In the genomic region with DNA sequence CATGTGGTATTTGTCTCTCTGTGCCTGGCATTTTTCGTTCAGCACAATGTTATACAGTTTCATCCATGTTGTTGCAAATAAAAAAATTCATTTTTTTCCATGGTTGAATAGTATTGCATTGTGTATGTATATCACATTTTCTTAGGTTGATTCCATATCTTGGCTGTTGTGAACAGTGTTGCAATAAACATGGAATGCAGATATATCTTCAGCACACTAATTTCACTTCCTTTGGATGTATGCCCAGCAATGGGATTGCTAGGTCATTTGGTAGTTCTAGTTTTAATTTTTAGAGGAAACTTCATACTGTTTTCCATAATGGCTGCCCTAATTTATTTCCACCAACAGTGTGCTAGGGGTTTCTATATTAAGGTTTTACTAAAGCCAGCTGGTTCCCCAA, we compare ENCODE assay signal across 36 cellular contexts. TPM values are rescaled to one million over a fixed set of nuclear protein-coding genes. Genes with fewer than 3 reads are reported as not detected.
"Had no signal": no experiment of that assay in that cellular context is flagged by ENCODE, and none has a peak within 500 bp of the region (broad histone marks: within the 10 kb centered on the region; RNA-seq: fewer than 3 reads in every experiment).

No MANE protein-coding gene starts in this region.

- DNase-seq: activated CD4-positive, alpha-beta memory T cell treated with anti-CD3 and anti-CD28 coated beads for 36 hours; activated CD4-positive, alpha-beta T cell treated with anti-CD3 and anti-CD28 coated beads, Interleukin-2, amount 10 ng/mL, durations not matched to agents 24 days and 14 days; activated CD4-positive, CD25-positive, alpha-beta regulatory T cell treated with anti-CD3 and anti-CD28 coated beads, Interleukin-2, amount 50 U/mL, for 72 hours; activated CD8-positive, alpha-beta memory T cell treated with anti-CD3 and anti-CD28 coated beads, Interleukin-2, amount 50 U/mL, for 4 hours; activated effector memory CD4-positive, alpha-beta T cell treated with anti-CD3 and anti-CD28 coated beads, Interleukin-2, amount 50 U/mL, for 16 hours; activated naive CD4-positive, alpha-beta T cell treated with anti-CD3 and anti-CD28 coated beads for 36 hours; activated naive CD8-positive, alpha-beta T cell treated with anti-CD3 and anti-CD28 coated beads for 36 hours; activated T-cell treated with anti-CD3 and anti-CD28 coated beads, Interleukin-2, amount 50 U/mL, for 1 hour; amniotic stem cell; brain microvascular endothelial cell; caudate nucleus; gastrocnemius medialis; glutamatergic neuron; kidney; left colon; natural killer cell; occipital lobe; right cardiac atrium; stimulated activated CD4-positive, alpha-beta T cell treated with anti-CD3 and anti-CD28 coated beads, Interleukin-2, amount 100 ng/mL, for 48 hours; stimulated activated naive CD8-positive, alpha-beta T cell treated with anti-CD3 and anti-CD28 coated beads, Interleukin-15, Interleukin-2, amounts not matched to agents 100 U/mL and 50 U/mL, for 24 hours; T-helper 17 cell; T1000; testis; transverse colon; WERI-Rb-1 had no signal

- H3K9me3 Mint-ChIP-seq: activated CD4-positive, alpha-beta T cell treated with anti-CD3 and anti-CD28 coated beads, Interleukin-2, amount 10 ng/mL, durations not matched to agents 24 days and 14 days; activated naive CD4-positive, alpha-beta T cell treated with anti-CD3 and anti-CD28 coated beads for 36 hours; activated naive CD8-positive, alpha-beta T cell treated with anti-CD3 and anti-CD28 coated beads for 36 hours; neural progenitor cell had no signal

- H3K4me3 Mint-ChIP-seq: activated CD4-positive, alpha-beta memory T cell treated with anti-CD3 and anti-CD28 coated beads for 36 hours; activated CD4-positive, alpha-beta T cell treated with anti-CD3 and anti-CD28 coated beads, Interleukin-2, amount 10 ng/mL, durations not matched to agents 24 days and 14 days; activated naive CD4-positive, alpha-beta T cell treated with anti-CD3 and anti-CD28 coated beads for 36 hours; activated naive CD8-positive, alpha-beta T cell treated with anti-CD3 and anti-CD28 coated beads for 36 hours; activated T-helper 1 cell treated with anti-CD3 and anti-CD28 coated beads, Interleukin-12 subunit alpha, Interleukin-12 subunit beta, Interleukin-2, Interleukin-4 antibody, amounts not matched to agents 30 ng/mL and 10 ng/mL and 1 ng/mL, durations not matched to agents 14 hours and 24 hours and 36 hours; memory B cell; natural killer cell; neural progenitor cell; T-helper 17 cell had no signal

- FAIRE-seq: astrocyte, kidney had no signal

- H3K36me3 ChIP-seq: brain microvascular endothelial cell, esophagus muscularis mucosa, gastrocnemius medialis, neural progenitor cell, transverse colon, WERI-Rb-1 had no signal

- H3K4me1 ChIP-seq: esophagus muscularis mucosa, gastrocnemius medialis, neural progenitor cell, testis, transverse colon had no signal

- H3K27ac ChIP-seq: brain microvascular endothelial cell, esophagus muscularis mucosa, gastrocnemius medialis, neural progenitor cell, testis, transverse colon, WERI-Rb-1 had no signal

- H3K27ac Mint-ChIP-seq: activated CD4-positive, alpha-beta memory T cell treated with anti-CD3 and anti-CD28 coated beads for 36 hours; activated CD4-positive, alpha-beta T cell treated with anti-CD3 and anti-CD28 coated beads, Interleukin-2, amount 10 ng/mL, durations not matched to agents 24 days and 14 days; activated naive CD4-positive, alpha-beta T cell treated with anti-CD3 and anti-CD28 coated beads for 36 hours; activated naive CD8-positive, alpha-beta T cell treated with anti-CD3 and anti-CD28 coated beads for 36 hours; activated T-helper 1 cell treated with anti-CD3 and anti-CD28 coated beads, Interleukin-12 subunit alpha, Interleukin-12 subunit beta, Interleukin-2, Interleukin-4 antibody, amounts not matched to agents 30 ng/mL and 10 ng/mL and 1 ng/mL, durations not matched to agents 14 hours and 24 hours and 36 hours; memory B cell; natural killer cell; neural progenitor cell; T-helper 17 cell had no signal

- H3K4me2 ChIP-seq: neural progenitor cell had no signal

- H3K4me3 ChIP-seq: esophagus muscularis mucosa, gastrocnemius medialis, neural progenitor cell, testis, transverse colon had no signal

- H2AFZ ChIP-seq: neural progenitor cell had no signal

- ATAC-seq: gastrocnemius medialis; left colon; natural killer cell; right cardiac atrium; stimulated activated naive CD8-positive, alpha-beta T cell treated with anti-CD3 and anti-CD28 coated beads, Interleukin-15, Interleukin-2, amounts not matched to agents 100 U/mL and 50 U/mL, for 24 hours; T-helper 17 cell had no signal

- H3K27me3 ChIP-seq: brain microvascular endothelial cell, esophagus muscularis mucosa, gastrocnemius medialis, neural progenitor cell, testis, transverse colon had no signal

- H3K9ac ChIP-seq: neural progenitor cell had no signal

- H3K4me1 Mint-ChIP-seq: activated CD4-positive, alpha-beta T cell treated with anti-CD3 and anti-CD28 coated beads, Interleukin-2, amount 10 ng/mL, durations not matched to agents 24 days and 14 days; activated naive CD8-positive, alpha-beta T cell treated with anti-CD3 and anti-CD28 coated beads for 36 hours; memory B cell; natural killer cell; neural progenitor cell; T-helper 17 cell had no signal

- H3K27me3 Mint-ChIP-seq: activated CD4-positive, alpha-beta memory T cell treated with anti-CD3 and anti-CD28 coated beads for 36 hours; activated CD4-positive, alpha-beta T cell treated with anti-CD3 and anti-CD28 coated beads, Interleukin-2, amount 10 ng/mL, durations not matched to agents 24 days and 14 days; activated naive CD8-positive, alpha-beta T cell treated with anti-CD3 and anti-CD28 coated beads for 36 hours; memory B cell; T-helper 17 cell had no signal

- H3K9me3 ChIP-seq: esophagus muscularis mucosa, gastrocnemius medialis, testis, transverse colon had no signal

- H3K36me3 Mint-ChIP-seq: activated CD4-positive, alpha-beta memory T cell treated with anti-CD3 and anti-CD28 coated beads for 36 hours; activated naive CD8-positive, alpha-beta T cell treated with anti-CD3 and anti-CD28 coated beads for 36 hours; memory B cell; neural progenitor cell had no signal

RNA-seq across cellular contexts. Expression of a gene that starts 52.6 kb away (rescaled TPM):
- total RNA-seq: activated CD4-positive, alpha-beta memory T cell treated with anti-CD3 and anti-CD28 coated beads for 36 hours; activated CD4-positive, alpha-beta T cell treated with anti-CD3 and anti-CD28 coated beads, Interleukin-2, amount 10 ng/mL, durations not matched to agents 24 days and 14 days; activated CD8-positive, alpha-beta memory T cell treated with anti-CD3 and anti-CD28 coated beads for 36 hours; activated naive CD4-positive, alpha-beta T cell treated with anti-CD3 and anti-CD28 coated beads for 36 hours; activated naive CD8-positive, alpha-beta T cell treated with anti-CD3 and anti-CD28 coated beads for 36 hours; activated T-helper 1 cell treated with anti-CD3 and anti-CD28 coated beads, Interleukin-12 subunit alpha, Interleukin-12 subunit beta, Interleukin-2, Interleukin-4 antibody, amounts not matched to agents 30 ng/mL and 10 ng/mL and 1 ng/mL, durations not matched to agents 14 hours and 24 hours and 36 hours; astrocyte; chondrocyte; esophagus muscularis mucosa; gastrocnemius medialis; kidney; left colon; liver; mononuclear cell; natural killer cell; occipital lobe; pulmonary artery endothelial cell; right cardiac atrium; T-helper 17 cell; transverse colon; urinary bladder had no signal
- polyA plus RNA-seq: liver, right cardiac atrium, urinary bladder had no signal
